In genomic region chr12:110245278-110245868, GRCh38 we compare ENCODE assay signal across 8 cellular contexts. TPM values are rescaled to one million over a fixed set of nuclear protein-coding genes. Genes with fewer than 3 reads are reported as not detected.
DNase-seq lines count a peak whose midpoint lies in the region; ATAC-seq, FAIRE-seq and TF ChIP-seq lines count a peak whose summit lies in the region.

No MANE protein-coding gene starts in this region.

- H3K4me2 ChIP-seq in PC-3 (ENCODE audit: low read length), result no peak overlapping the region

- H3K27me3 ChIP-seq in PC-3 (ENCODE audit: low read length), result no peaks in the 10 kb centered on the region
- no peaks in the 10 kb centered on the region for H3K27me3 ChIP-seq in iPS DF 6.9 (ENCODE audit: control insufficient read depth, insufficient read depth, low read length)

- H3K9ac ChIP-seq in PC-3 (ENCODE audit: low read length), result no peak overlapping the region

- H3K27me3 Mint-ChIP-seq in activated T-helper 2 cell treated with anti-CD3 and anti-CD28 coated beads, Interferon-gamma antibody, Interleukin-2, Interleukin-4, amounts not matched to agents 10 μg/mL and 5 μg/mL and 100 μg/mL, durations not matched to agents 14 hours and 24 hours and 36 hours (ENCODE audit: low read depth), result peaks cover 3% of the 10 kb centered on the region

- BruUV-seq in PC-3 (replicated peaks; lab: Mats Ljungman, UMichigan), result no TSS peak

- POLR2A ChIA-PET in PC-3 (lab: Charles Lee; ENCODE audit: unreplicated experiment), result no interaction called here

- H4K20me1 ChIP-seq in PC-3 (ENCODE audit: low read length), result no peaks in the 10 kb centered on the region

- TF ChIP-seq CTCF in PC-3 (conservative IDR thresholded peaks at IDR 0.05; ENCODE audit: low read depth, low read length), result peak; percentile 87

- no peaks in the 10 kb centered on the region for H3K4me1 Mint-ChIP-seq in activated T-helper 2 cell treated with anti-CD3 and anti-CD28 coated beads, Interferon-gamma antibody, Interleukin-2, Interleukin-4, amounts not matched to agents 10 μg/mL and 5 μg/mL and 100 μg/mL, durations not matched to agents 14 hours and 24 hours and 36 hours (ENCODE audit: low read depth)

- no peaks in the 10 kb centered on the region for H3F3A ChIP-seq in PC-3 (ENCODE audit: low read length, unreplicated experiment)

- H3K27ac Mint-ChIP-seq in activated T-helper 2 cell treated with anti-CD3 and anti-CD28 coated beads, Interferon-gamma antibody, Interleukin-2, Interleukin-4, amounts not matched to agents 10 μg/mL and 5 μg/mL and 100 μg/mL, durations not matched to agents 14 hours and 24 hours and 36 hours, result no peak overlapping the region

- TF ChIP-seq POLR2A in GM12892 (IDR thresholded peaks at IDR 0.05; ENCODE audit: low read depth, low read length), result no peak

- no peaks in the 10 kb centered on the region for H3K36me3 ChIP-seq in PC-3 (ENCODE audit: low read depth, low read length)
- no peaks in the 10 kb centered on the region for H3K36me3 ChIP-seq in iPS DF 6.9 (ENCODE audit: control insufficient read depth, insufficient read depth, low read length)

- H3K27ac ChIP-seq in PC-3 (ENCODE audit: low read length) (0 out of 2 replicates have a peak overlapping the region, but pooled peaks have one; percentile 84), iPS DF 6.9 (ENCODE audit: low read length) (no peak overlapping the region)

- no peak overlapping the region for H3K4me3 Mint-ChIP-seq in activated T-helper 2 cell treated with anti-CD3 and anti-CD28 coated beads, Interferon-gamma antibody, Interleukin-2, Interleukin-4, amounts not matched to agents 10 μg/mL and 5 μg/mL and 100 μg/mL, durations not matched to agents 14 hours and 24 hours and 36 hours (ENCODE audit: low read depth)

- ATAC-seq in PC-3 (peak; percentile 63), HG03095 (IDR thresholded peaks at IDR 0.05; ENCODE audit: unreplicated experiment) (no peak), HG03196 (IDR thresholded peaks at IDR 0.05; ENCODE audit: unreplicated experiment) (no peak)

- FAIRE-seq in GM12892 (lab: Jason Lieb, UNC), result no peak

- no peaks in the 10 kb centered on the region for H3K9me3 Mint-ChIP-seq in activated T-helper 2 cell treated with anti-CD3 and anti-CD28 coated beads, Interferon-gamma antibody, Interleukin-2, Interleukin-4, amounts not matched to agents 10 μg/mL and 5 μg/mL and 100 μg/mL, durations not matched to agents 14 hours and 24 hours and 36 hours

- H3K9me3 ChIP-seq in PC-3 (ENCODE audit: low read length), result no peaks in the 10 kb centered on the region
- H3K9me3 ChIP-seq in iPS DF 6.9 (ENCODE audit: control insufficient read depth, insufficient read depth, low read length), result no peaks in the 10 kb centered on the region

- CTCF ChIA-PET in PC-3 (lab: Charles Lee), result no interaction called here

- no peak overlapping the region for H3K4me3 ChIP-seq in PC-3 (ENCODE audit: low read length)
- H3K4me3 ChIP-seq in iPS DF 6.9 (ENCODE audit: low read length), result no peak overlapping the region

- H3K4me1 ChIP-seq in PC-3 (ENCODE audit: insufficient read depth, low read length) (peaks cover 36% of the 10 kb centered on the region), iPS DF 6.9 (ENCODE audit: control insufficient read depth, insufficient read depth, low read length) (peaks cover 1% of the 10 kb centered on the region; the same call in 1 of the 2 replicates)

- no peaks in the 10 kb centered on the region for H3K36me3 Mint-ChIP-seq in activated T-helper 2 cell treated with anti-CD3 and anti-CD28 coated beads, Interferon-gamma antibody, Interleukin-2, Interleukin-4, amounts not matched to agents 10 μg/mL and 5 μg/mL and 100 μg/mL, durations not matched to agents 14 hours and 24 hours and 36 hours (ENCODE audit: low read depth)

- peak; percentile 35 for DNase-seq in GM12892 (ENCODE audit: insufficient read length)
- peak; percentile 69 for DNase-seq in PC-3
- peak; percentile 18 for DNase-seq in activated T-helper 2 cell treated with anti-CD3 and anti-CD28 coated beads, Interferon-gamma antibody, Interleukin-2, Interleukin-4, amounts not matched to agents 10 μg/mL and 5 μg/mL and 100 μg/mL, durations not matched to agents 14 hours and 24 hours and 36 hours (ENCODE audit: low spot score)
- DNase-seq in iPS DF 6.9 (ENCODE audit: low read depth, low spot score), result peak; percentile 29
- peak; percentile 16 for DNase-seq in stimulated activated CD8-positive, alpha-beta memory T cell treated with anti-CD3 and anti-CD28 coated beads, Interleukin-7, amount 100 ng/mL, for 24 hours (ENCODE audit: low read depth)
- no peak for DNase-seq in NCI-H446 treated with DMSO at 0.1 percent for 48 hours (lab: John Stamatoyannopoulos, UW)

- intact Hi-C loops in PC-3 (cut with micrococcal nuclease), result no loop called here
- intact Hi-C loops in activated T-helper 2 cell treated with anti-CD3 and anti-CD28 coated beads, Interferon-gamma antibody, Interleukin-2, Interleukin-4, amounts not matched to agents 10 μg/mL and 5 μg/mL and 100 μg/mL, durations not matched to agents 14 hours and 24 hours and 36 hours (cut with micrococcal nuclease), result loop anchor here (1.0 kb wide), 1 partner anchor 145 kb away; no protein-coding TSS in a partner anchor

- WGBS in iPS DF 6.9 (ENCODE audit: insufficient coverage, insufficient read length), result no CpG with 5 or more reads among the region's 4 CpGs

- H2AFZ ChIP-seq in PC-3 (ENCODE audit: low read length), result no peak overlapping the region

- H3K79me2 ChIP-seq in PC-3 (ENCODE audit: low read length), result no peaks in the 10 kb centered on the region

- no peaks in the 10 kb centered on the region for H3K9me2 ChIP-seq in PC-3 (replicated peaks; ENCODE audit: low read length)

RNA-seq across cellular contexts. Expression of gene ATP2A2, which starts 35.7 kb away (rescaled TPM):
- 53.1 TPM for polyA plus RNA-seq in GM12892 (2012; ENCODE audit: missing spikeins)
- total RNA-seq in PC-3 (2014; rRNA removed), result 174 and 211 TPM in 2 replicates
- total RNA-seq in activated T-helper 2 cell treated with anti-CD3 and anti-CD28 coated beads, Interferon-gamma antibody, Interleukin-2, Interleukin-4, amounts not matched to agents 10 μg/mL and 5 μg/mL and 100 μg/mL, durations not matched to agents 14 hours and 24 hours and 36 hours, result 213 and 219 TPM in 2 replicates
